Comparison of ENCODE assay signal across 1 cellular context in genomic region chrX:150983526-150984163, GRCh38.
TF ChIP-seq lines count a peak whose summit lies in the region.

No MANE protein-coding gene starts in this region.

TF ChIP-seq in K562, 482 proteins besides CTCF, POLR2A, EP300 and RAD21 (continued from another document):
- TF ChIP-seq ZFP91 (CRISPR knock-in tag; IDR thresholded peaks at IDR 0.05) (no peak), ZNF184 (CRISPR knock-in tag; IDR thresholded peaks at IDR 0.05) (no peak), NCOR1 (IDR thresholded peaks at IDR 0.05) (no peak), YY1 (IDR thresholded peaks at IDR 0.05; ENCODE audit: borderline replicate concordance in 1 of 3, control insufficient read depth in 1 of 3, extremely low read depth in 1 of 3, insufficient read depth in 3 of 3, insufficient read length in 1 of 3, insufficient replicate concordance in 2 of 3, low read depth in 1 of 3, low read length in 2 of 3) (peak in 1 of 3 experiments; percentile 50), ZNF449 (CRISPR knock-in tag; IDR thresholded peaks at IDR 0.05) (no peak), ZNF696 (CRISPR knock-in tag; conservative IDR thresholded peaks at IDR 0.05) (no peak), CCNT2 (IDR thresholded peaks at IDR 0.05; ENCODE audit: borderline replicate concordance, extremely low read depth, insufficient read length, low read depth, low read length) (peak; percentile 41), HNRNPH1 (optimal IDR thresholded peaks at IDR 0.05; ENCODE audit: low read depth, low read length) (no peak), HDAC1 (IDR thresholded peaks at IDR 0.05) (no peak), CTBP1 (IDR thresholded peaks at IDR 0.05; ENCODE audit: borderline replicate concordance) (peak; percentile 9; the same call in 1 of the 2 replicates), NKRF (IDR thresholded peaks at IDR 0.05; ENCODE audit: borderline replicate concordance) (no peak), PTTG1 (tag; IDR thresholded peaks at IDR 0.05; ENCODE audit: low read depth) (no peak), NRF1 (conservative IDR thresholded peaks at IDR 0.05 in 1 of 2, IDR thresholded peaks at IDR 0.05 in 1 of 2) (no peak), RBBP5 (IDR thresholded peaks at IDR 0.05; ENCODE audit: borderline replicate concordance, insufficient read depth, low read length, poor library complexity, severe bottlenecking) (peak; percentile 47), SETDB1 (IDR thresholded peaks at IDR 0.05; ENCODE audit: low read length) (no peak), SMAD1 (IDR thresholded peaks at IDR 0.05; ENCODE audit: low read depth, low read length, partially characterized antibody) (no peak), DLX4 (CRISPR knock-in tag; IDR thresholded peaks at IDR 0.05) (no peak), ZNF512 (tag; IDR thresholded peaks at IDR 0.05) (no peak), PHF8 (IDR thresholded peaks at IDR 0.05; ENCODE audit: borderline replicate concordance, low read length) (peak; percentile 21; the same call in 1 of the 2 replicates), TRIM25 (IDR thresholded peaks at IDR 0.05; ENCODE audit: borderline replicate concordance) (no peak), ELF1 (tag; IDR thresholded peaks at IDR 0.05) (no peak), RBFOX2 (IDR thresholded peaks at IDR 0.05; ENCODE audit: low read depth, low read length) (peak; percentile 71), CREBBP (IDR thresholded peaks at IDR 0.05; ENCODE audit: low read depth, low read length) (no peak), KAT8 (IDR thresholded peaks at IDR 0.05; ENCODE audit: low read depth) (no peak), FOXP4 (CRISPR knock-in tag; IDR thresholded peaks at IDR 0.05; ENCODE audit: borderline replicate concordance) (no peak), COPS2 (conservative IDR thresholded peaks at IDR 0.05) (no peak), ZNF143 (CRISPR knock-in tag; IDR thresholded peaks at IDR 0.05) (no peak), ZNF76 (CRISPR knock-in tag; IDR thresholded peaks at IDR 0.05; ENCODE audit: borderline replicate concordance) (no peak), MYC (IDR thresholded peaks at IDR 0.05; ENCODE audit: low read depth, low read length) (0 out of 2 replicates have a peak, but pooled peaks have one; percentile 0), MYC (CRISPR knock-in tag; IDR thresholded peaks at IDR 0.05; ENCODE audit: borderline replicate concordance, low read depth) (no peak), POLR2G (IDR thresholded peaks at IDR 0.05; ENCODE audit: low read depth, low read length) (peak; percentile 70)
